8 cellular contexts compared by ENCODE assay signal in genomic region chr12:10722905-10723866, GRCh38. TPM values are rescaled to one million over a fixed set of nuclear protein-coding genes. Genes with fewer than 3 reads are reported as not detected.
DNase-seq lines count a peak whose midpoint lies in the region; ATAC-seq, FAIRE-seq and TF ChIP-seq lines count a peak whose summit lies in the region.

TSS of gene YBX3 (minus strand) at chr12:10723323. CDS start at chr12:10723111, 212 bp downstream.

- FAIRE-seq in GM12878 (lab: Jason Lieb, UNC): no peak

- POLR2A ChIA-PET in GM12878 (lab: Charles Lee): interaction anchor here (0.7 to 1.1 kb wide), 2 partner anchors 11 to 110 kb away, joined by 3 to 5 read pairs; no protein-coding TSS in a partner anchor

- no peak for TF ChIP-seq RAD21 in GM12878 (IDR thresholded peaks at IDR 0.05; ENCODE audit: insufficient read depth, low read depth, low read length)

- no peaks in the 10 kb centered on the region for H4K20me1 ChIP-seq in GM12878 (ENCODE audit: control insufficient read depth, insufficient read depth)

- TF ChIP-seq CTCF in GM12878 (IDR thresholded peaks at IDR 0.05 in 2 of 3, conservative IDR thresholded peaks at IDR 0.05 in 1 of 3; ENCODE audit: control insufficient read depth in 2 of 3, extremely low read depth in 1 of 3, insufficient read depth in 1 of 3, low read depth in 3 of 3, low read length in 3 of 3): no peak

- DNase-seq in DMS114 treated with DMSO at 0.1 percent for 48 hours (lab: John Stamatoyannopoulos, UW; ENCODE audit: unreplicated experiment): peak; percentile 29
- DNase-seq in HuH-7 (ENCODE audit: low spot score): peak; percentile 86
- DNase-seq in GM12878 (ENCODE audit: low read depth, low spot score): no peak
- peak in 48 of 51 donors; percentile 9 to 74 (median 48) for DNase-seq in hypothalamus (lab: John Stamatoyannopoulos, UW)
- DNase-seq in retina: peak; percentile 85
- DNase-seq in NCI-H2029 treated with DMSO at 0.1 percent for 48 hours (lab: John Stamatoyannopoulos, UW): no peak

- WGBS in GM12878 (ENCODE audit: insufficient coverage, insufficient replicate concordance, low lambda C conversion rate, missing lambda C conversion rate): 1% methylated on average over 55 of the region's 97 CpGs

- 0 out of 4 replicates have a peak, but pooled peaks cover 0 to 2% of the 10 kb centered on the region in 2 experiments for H3K27me3 ChIP-seq in GM12878 (replicated peaks in 1 of 2; ENCODE audit: control insufficient read depth in 2 of 2, insufficient read depth in 2 of 2, low read length in 1 of 2)

- peaks cover 57% of the 10 kb centered on the region for H3K79me2 ChIP-seq in GM12878 (ENCODE audit: control insufficient read depth, insufficient read depth, low read length)

- CTCF ChIA-PET in GM12878 (lab: Yijun Ruan, JAX): interaction anchor here (0.7 to 2.2 kb wide), 5 partner anchors 11 to 764 kb away, joined by 3 to 18 read pairs (median 3); no protein-coding TSS in a partner anchor

- TF ChIP-seq EP300 in GM12878 (IDR thresholded peaks at IDR 0.05; ENCODE audit: borderline replicate concordance in 1 of 2, control insufficient read depth in 1 of 2, low read depth in 2 of 2, low read length in 2 of 2): no peak

- H2AFZ ChIP-seq in GM12878 (ENCODE audit: control insufficient read depth, low read depth, low read length): peak within 1 kb of the TSS; percentile 94

- H3K4me1 ChIP-seq in GM12878 (ENCODE audit: control insufficient read depth, insufficient read depth, low read length): 0 out of 2 replicates have a peak, but pooled peaks cover 3% of the 10 kb centered on the region

- H3K36me3 ChIP-seq in GM12878 (ENCODE audit: control insufficient read depth in 2 of 2, insufficient read depth in 2 of 2, low read length in 1 of 2): no peaks in the 10 kb centered on the region

- in situ Hi-C loops in GM12878 (cut with MboI): no loop called here

- peak within 1 kb of the TSS; percentile 83 for H3K9ac ChIP-seq in GM12878 (ENCODE audit: control insufficient read depth, insufficient read depth, low read length)

- RAD21 ChIA-PET in GM12878 (lab: Charles Lee; ENCODE audit: unreplicated experiment): interaction anchor here (1.2 to 2.7 kb wide), 3 partner anchors 12 to 27 kb away, joined by 4 to 11 read pairs (median 6); no protein-coding TSS in a partner anchor

- TSS peak; percentile 67 for BruUV-seq in GM12878 (replicated peaks; lab: Mats Ljungman, UMichigan)

- H3K4me3 ChIP-seq in GM12878: peak within 1 kb of the TSS; percentile 90

- TF ChIP-seq POLR2A in GM12878 (IDR thresholded peaks at IDR 0.05; ENCODE audit: low read depth, low read length): peak; percentile 69; the same call in 1 of the 2 replicates

- intact Hi-C loops in T-helper 1 cell treated with Interleukin-12 subunit alpha and Interleukin-12 subunit beta and Interleukin-4 antibody, amounts not matched to agents 30 ng/mL and 1 ng/mL, for 36 hours (cut with micrococcal nuclease): loop anchor here (1.0 to 10.0 kb wide), 9 partner anchors 18 to 932 kb away; partner anchors contain the start of genes CLEC2B, GABARAPL1, MAGOHB and SMIM10L1
- intact Hi-C loops in GM12878 (cut with micrococcal nuclease; ENCODE audit: unreplicated experiment): loop anchor here (2.0 to 10.0 kb wide), 2 partner anchors 28 to 118 kb away; no protein-coding TSS in a partner anchor

- H3K4me2 ChIP-seq in GM12878 (ENCODE audit: control insufficient read depth, insufficient read depth): peak within 1 kb of the TSS; percentile 92

- H3K27ac ChIP-seq in GM12878 (ENCODE audit: control insufficient read depth, insufficient read depth): peak within 1 kb of the TSS; percentile 73

- H3K9me3 ChIP-seq in GM12878 (replicated peaks; ENCODE audit: control insufficient read depth, insufficient read depth, low read length): no peaks in the 10 kb centered on the region

- SMC1A ChIA-PET in GM12878 (lab: Charles Lee; ENCODE audit: uncharacterized antibody, unreplicated experiment): interaction anchor here (1.3 to 2.6 kb wide), 5 partner anchors 9 to 162 kb away, joined by 3 to 20 read pairs (median 5); no protein-coding TSS in a partner anchor

- ATAC-seq in GM21447 (IDR thresholded peaks at IDR 0.05; ENCODE audit: unreplicated experiment): peak; percentile 46
- ATAC-seq in GM12878: peak; percentile 73

TF ChIP-seq in GM12878, 131 proteins besides CTCF, POLR2A, EP300 and RAD21 (continues in another document):
- TF ChIP-seq CREM (IDR thresholded peaks at IDR 0.05; ENCODE audit: low read depth): no peak
- no peak for TF ChIP-seq ATF2 (IDR thresholded peaks at IDR 0.05; ENCODE audit: low read length)
- no peak for TF ChIP-seq IRF5 (IDR thresholded peaks at IDR 0.05; ENCODE audit: borderline replicate concordance)
- no peak for TF ChIP-seq PAX5 (IDR thresholded peaks at IDR 0.05; ENCODE audit: borderline replicate concordance, low read depth, low read length)
- no peak for TF ChIP-seq ZBTB4 (CRISPR knock-in tag; IDR thresholded peaks at IDR 0.05)
- no peak for TF ChIP-seq PKNOX1 (IDR thresholded peaks at IDR 0.05)

RNA-seq across cellular contexts. Expression of gene YBX3, which starts in this region (rescaled TPM):
- 89.2 and 92.2 TPM in 2 replicates for total RNA-seq in T-helper 1 cell treated with Interleukin-12 subunit alpha and Interleukin-12 subunit beta and Interleukin-4 antibody, amounts not matched to agents 30 ng/mL and 1 ng/mL, for 36 hours
- 110 and 114 TPM in 2 replicates for total RNA-seq in GM12878 (2013; cell fraction: nucleolus; rRNA removed)
- total RNA-seq in GM12878 (2014; rRNA removed) (71.7 and 83.5 TPM in 2 replicates), GM12878 (2014; rRNA removed; fragmentation: Illumina TruSeq; extraction: Trizol) (110 TPM in 2 replicates), GM12878 (2021) (221 and 234 TPM in 2 replicates)
- polyA plus RNA-seq in GM12878 (2011; ENCODE audit: low read depth): 46.5 TPM
- polyA plus RNA-seq in GM12878 (2011; rRNA removed) (97.2 and 98.6 TPM in 2 replicates), GM12878 (2014; fragmentation: Illumina TruSeq; extraction: Trizol) (162 and 211 TPM in 2 replicates), GM12878 (2014; fragmentation: Nextera tagmentation; extraction: Ambion mirVana) (100 to 1,000 TPM in 1 of 2 experiments, 10 to 100 TPM in 1; 49.1 to 113 TPM), GM12878 (2014; rRNA removed) (116 and 123 TPM in 2 replicates), GM12878 (2016; fragmentation: Nextera tagmentation; extraction: Ambion mirVana) (100 to 1,000 TPM in 1 of 2 experiments, 10 to 100 TPM in 1; 25.9 to 169 TPM)
- 115 and 130 TPM in 2 replicates for polyA plus RNA-seq in GM12878 (2011; cell fraction: cytosol; rRNA removed)
- polyA plus RNA-seq in GM12878 (2011; cell fraction: nucleus; rRNA removed): 180 and 225 TPM in 2 replicates
- polyA plus RNA-seq in GM12878 (2012): 88.0 and 148 TPM in 2 replicates
- 59.5 and 81.5 TPM in 2 replicates for polyA minus RNA-seq in GM12878 (2011; rRNA and poly(A)+ RNA removed)
- 34.6 and 35.9 TPM in 2 replicates for polyA minus RNA-seq in GM12878 (2011; cell fraction: cytosol; rRNA and poly(A)+ RNA removed)
- 102 and 136 TPM in 2 replicates for polyA minus RNA-seq in GM12878 (2011; cell fraction: nucleus; rRNA and poly(A)+ RNA removed)

Comparison
In these comparisons a context has a peak if more than half of its experiments do, and no peak if none do; other contexts are left out.
1. DNase-seq: peak in DMS114 treated with DMSO at 0.1 percent for 48 hours (single experiment), HuH-7 (single experiment), hypothalamus (48 of 51) and retina (single experiment); none in GM12878 (single experiment) and NCI-H2029 treated with DMSO at 0.1 percent for 48 hours (single experiment).